35 cellular contexts compared by ENCODE assay signal in the genomic region with DNA sequence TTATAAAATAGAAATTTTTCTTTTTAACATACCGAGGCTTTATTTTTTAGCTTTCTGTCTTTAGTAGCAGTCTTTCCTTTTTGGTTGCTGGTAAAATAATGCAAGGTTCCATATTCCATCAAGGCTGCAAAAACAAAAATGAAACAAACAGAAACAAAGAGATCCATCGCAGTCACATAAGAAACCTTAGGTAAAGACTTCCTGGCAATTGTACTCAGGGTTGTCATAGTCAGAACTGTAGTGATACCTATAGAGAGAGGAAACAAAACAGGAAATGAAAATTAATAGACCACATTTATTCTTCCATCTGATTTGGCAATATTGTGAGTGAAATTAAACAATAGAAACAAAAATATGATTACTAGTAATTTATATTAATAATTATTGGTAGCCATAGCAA.
"Had no signal": no experiment of that assay in that cellular context is flagged by ENCODE, and none has a peak within 500 bp of the region (broad histone marks: within the 10 kb centered on the region; RNA-seq: fewer than 3 reads in every experiment).

No MANE protein-coding gene starts in this region.

- H3K4me3 ChIP-seq: MG63 had no signal

- DNase-seq: Karpas-422, Kasumi-1, KBM-7, KG1, MG63, MV-4-11, NCI-H1048, NCI-H1092, NCI-H1092 treated with DMSO at 0.1 percent for 48 hours, NCI-H1105, NCI-H1105 treated with DMSO at 0.1 percent for 48 hours, NCI-H1417, NCI-H1417 treated with DMSO at 0.1 percent for 48 hours, NCI-H1436, NCI-H1436 treated with DMSO at 0.1 percent for 48 hours, NCI-H146, NCI-H1694, NCI-H1694 treated with DMSO at 0.1 percent for 48 hours, NCI-H187, NCI-H187 treated with DMSO at 0.1 percent for 48 hours, NCI-H1930, NCI-H2029, NCI-H2029 treated with DMSO at 0.1 percent for 48 hours, NCI-H2081, NCI-H2081 treated with DMSO at 0.1 percent for 48 hours, NCI-H2107, NCI-H2171, NCI-H2171 treated with DMSO at 0.1 percent for 48 hours, NCI-H2227 treated with DMSO at 0.1 percent for 48 hours, NCI-H226, NCI-H345, NCI-H446, NCI-H446 treated with DMSO at 0.1 percent for 48 hours, NCI-H510A had no signal

- H3K4me2 ChIP-seq: KMS-11 had no signal

- H3K9me3 ChIP-seq: MG63 had no signal

- H3K9ac ChIP-seq: KMS-11 had no signal

- H3K27me3 ChIP-seq: MG63 had no signal

- H3K36me3 ChIP-seq: MG63 had no signal

- H3K27ac ChIP-seq: KMS-11 had no signal
